Comparison of ENCODE assay signal across 34 cellular contexts in genomic region chr19:17341845-17342244, GRCh38. TPM values are rescaled to one million over a fixed set of nuclear protein-coding genes. Genes with fewer than 3 reads are reported as not detected.
"Had no signal": no experiment of that assay in that cellular context is flagged by ENCODE, and none has a peak within 500 bp of the region (broad histone marks: within the 10 kb centered on the region; RNA-seq: fewer than 3 reads in every experiment).

No MANE protein-coding gene starts in this region.

- DNase-seq: activated B cell treated with CpG ODN at 0.5 μM for 24 hours; activated CD4-positive, alpha-beta T cell treated with anti-CD3 and anti-CD28 coated beads for 48 hours; activated CD4-positive, alpha-beta T cell treated with anti-CD3 and anti-CD28 coated beads, Interleukin-2, amount 50 U/mL, for 1 hour; activated CD4-positive, alpha-beta T cell treated with anti-CD3 and anti-CD28 coated beads, Interleukin-2, amount 50 U/mL, for 48 hours; activated CD8-positive, alpha-beta memory T cell treated with anti-CD3 and anti-CD28 coated beads for 24 hours; activated CD8-positive, alpha-beta T cell treated with anti-CD3 and anti-CD28 coated beads for 36 hours; activated effector memory CD4-positive, alpha-beta T cell treated with Interleukin-2 at 50 U/mL for 16 hours; activated gamma-delta T cell treated with Interleukin-2 at 50 U/mL for 16 hours; activated naive CD4-positive, alpha-beta T cell treated with anti-CD3 and anti-CD28 coated beads, Interleukin-2, amount 50 U/mL, for 16 hours; activated naive CD4-positive, alpha-beta T cell treated with Interleukin-2 at 50 U/mL for 16 hours; activated T-cell treated with anti-CD3 and anti-CD28 coated beads, Interleukin-2, amount 50 U/mL, for 4 hours; amniotic stem cell; anterior cingulate cortex; brain microvascular endothelial cell; caudate nucleus; cortex of kidney; dermis blood vessel endothelial cell; effector CD4-positive, alpha-beta T cell; effector memory CD8-positive, alpha-beta T cell; esophagus squamous epithelium; foreskin melanocyte; heart right ventricle; T-helper 17 cell; T1000; WERI-Rb-1 had no signal

- ATAC-seq: activated CD4-positive, CD25-positive, alpha-beta regulatory T cell treated with anti-CD3 and anti-CD28 coated beads, Interleukin-2, amount 50 U/mL, for 24 hours; activated CD8-positive, alpha-beta T cell treated with anti-CD3 and anti-CD28 coated beads for 36 hours; activated T-cell treated with anti-CD3 and anti-CD28 coated beads, Interleukin-2, amount 50 U/mL, for 4 hours; activated T-helper 17 cell treated with anti-CD3 and anti-CD28 coated beads, Interleukin-2, amount 50 U/mL, for 72 hours; effector memory CD8-positive, alpha-beta T cell; gastroesophageal sphincter; heart right ventricle; T-helper 17 cell had no signal

- H3K4me3 ChIP-seq: esophagus squamous epithelium, gastroesophageal sphincter, heart right ventricle had no signal

- H3K27me3 Mint-ChIP-seq: activated CD8-positive, alpha-beta T cell treated with anti-CD3 and anti-CD28 coated beads for 36 hours; activated naive CD8-positive, alpha-beta T cell; activated T-helper 17 cell treated with anti-CD3 and anti-CD28 coated beads, Interleukin-2, amount 50 U/mL, for 72 hours; effector memory CD8-positive, alpha-beta T cell; T-helper 17 cell had no signal

- H3K36me3 Mint-ChIP-seq: activated naive CD8-positive, alpha-beta T cell had no signal

- H3K27ac Mint-ChIP-seq: activated B cell treated with CpG ODN at 0.5 μM for 24 hours; activated CD8-positive, alpha-beta T cell treated with anti-CD3 and anti-CD28 coated beads for 36 hours; activated naive CD8-positive, alpha-beta T cell; activated T-helper 17 cell treated with anti-CD3 and anti-CD28 coated beads, Interleukin-2, amount 50 U/mL, for 72 hours; effector memory CD8-positive, alpha-beta T cell; T-helper 17 cell; T-helper 2 cell treated with Interferon-gamma antibody and Interleukin-4, amounts not matched to agents 5 μg/mL and 100 μg/mL, for 36 hours had no signal

- H3K9me3 ChIP-seq: esophagus squamous epithelium, gastroesophageal sphincter, heart right ventricle had no signal

- H3K4me3 Mint-ChIP-seq: activated B cell treated with CpG ODN at 0.5 μM for 24 hours; activated CD8-positive, alpha-beta T cell treated with anti-CD3 and anti-CD28 coated beads for 36 hours; activated naive CD8-positive, alpha-beta T cell; activated T-cell treated with anti-CD3 and anti-CD28 coated beads, Interleukin-2, amount 50 U/mL, for 4 hours; activated T-helper 17 cell treated with anti-CD3 and anti-CD28 coated beads, Interleukin-2, amount 50 U/mL, for 72 hours; effector memory CD8-positive, alpha-beta T cell; T-helper 17 cell; T-helper 2 cell treated with Interferon-gamma antibody and Interleukin-4, amounts not matched to agents 5 μg/mL and 100 μg/mL, for 36 hours had no signal

- H3K9me3 Mint-ChIP-seq: activated B cell treated with CpG ODN at 0.5 μM for 24 hours; activated CD8-positive, alpha-beta T cell treated with anti-CD3 and anti-CD28 coated beads for 36 hours; activated T-cell treated with anti-CD3 and anti-CD28 coated beads, Interleukin-2, amount 50 U/mL, for 4 hours; activated T-helper 17 cell treated with anti-CD3 and anti-CD28 coated beads, Interleukin-2, amount 50 U/mL, for 72 hours; effector memory CD8-positive, alpha-beta T cell; T-helper 2 cell treated with Interferon-gamma antibody and Interleukin-4, amounts not matched to agents 5 μg/mL and 100 μg/mL, for 36 hours had no signal

- H3K36me3 ChIP-seq: brain microvascular endothelial cell had no signal

- H3K27ac ChIP-seq: brain microvascular endothelial cell, epithelial cell of prostate, esophagus squamous epithelium, gastroesophageal sphincter, heart right ventricle, WERI-Rb-1 had no signal

- H3K27me3 ChIP-seq: brain microvascular endothelial cell, esophagus squamous epithelium, gastroesophageal sphincter, heart right ventricle had no signal

RNA-seq across cellular contexts. Expression of gene PLVAP, which starts 35.3 kb away (rescaled TPM):
- total RNA-seq: activated CD8-positive, alpha-beta T cell treated with anti-CD3 and anti-CD28 coated beads for 36 hours; bronchial epithelial cell; fibroblast of lung; fibroblast of villous mesenchyme; T-helper 17 cell had no signal
- polyA plus RNA-seq: fibroblast of lung had no signal
